1 cellular context compared by ENCODE assay signal in genomic region chr19:55348317-55349034, GRCh38.
TF ChIP-seq lines count a peak whose summit lies in the region.

No MANE protein-coding gene starts in this region.

TF ChIP-seq in H1, 55 proteins besides CTCF, POLR2A, EP300 and RAD21:
- peak; percentile 75 for TF ChIP-seq MAX (IDR thresholded peaks at IDR 0.05)
- no peak for TF ChIP-seq KDM1A (IDR thresholded peaks at IDR 0.05; ENCODE audit: borderline replicate concordance, low read length)
- no peak for TF ChIP-seq SIX5 (IDR thresholded peaks at IDR 0.05; ENCODE audit: low read depth, low read length)
- no peak for TF ChIP-seq CHD7 (IDR thresholded peaks at IDR 0.05; ENCODE audit: insufficient replicate concordance, low read length)
- TF ChIP-seq KDM4A (IDR thresholded peaks at IDR 0.05; ENCODE audit: low read depth, low read length, severe bottlenecking) = no peak
- no peak for TF ChIP-seq CHD1 (IDR thresholded peaks at IDR 0.05; ENCODE audit: low read depth, low read length)
- TF ChIP-seq YY1 (IDR thresholded peaks at IDR 0.05; ENCODE audit: low read depth, low read length) = 0 out of 2 replicates have a peak, but pooled peaks have one; percentile 4
- no peak for TF ChIP-seq TBP (IDR thresholded peaks at IDR 0.05; ENCODE audit: low read depth, low read length)
- TF ChIP-seq RXRA (IDR thresholded peaks at IDR 0.05; ENCODE audit: insufficient read depth, low read depth, low read length) = no peak
- TF ChIP-seq RNF2 (IDR thresholded peaks at IDR 0.05; ENCODE audit: borderline replicate concordance, low read depth, low read length, missing control alignments, poor library complexity, severe bottlenecking) = no peak
- no peak for TF ChIP-seq RFX5 (IDR thresholded peaks at IDR 0.05; ENCODE audit: borderline replicate concordance, low read depth, low read length)
- TF ChIP-seq EGR1 (IDR thresholded peaks at IDR 0.05; ENCODE audit: borderline replicate concordance, low read depth, low read length) = no peak
- TF ChIP-seq SIRT6 (IDR thresholded peaks at IDR 0.05; ENCODE audit: low read length) = no peak
- TF ChIP-seq ZNF274 (IDR thresholded peaks at IDR 0.05; ENCODE audit: borderline replicate concordance, extremely low read depth, low read length) = no peak
- TF ChIP-seq MAFK (IDR thresholded peaks at IDR 0.05; ENCODE audit: low read depth, low read length) = no peak
- no peak for TF ChIP-seq TEAD4 (IDR thresholded peaks at IDR 0.05; ENCODE audit: low read depth, low read length)
- TF ChIP-seq HDAC6 (IDR thresholded peaks at IDR 0.05; ENCODE audit: low read depth, low read length) = no peak
- TF ChIP-seq SP2 (IDR thresholded peaks at IDR 0.05; ENCODE audit: low read length) = no peak
- peak; percentile 54; the same call in 1 of the 2 replicates for TF ChIP-seq CHD2 (IDR thresholded peaks at IDR 0.05; ENCODE audit: low read length)
- no peak for TF ChIP-seq CREB1 (IDR thresholded peaks at IDR 0.05)
- no peak for TF ChIP-seq SUZ12 (IDR thresholded peaks at IDR 0.05; ENCODE audit: low read length)
- 0 out of 2 replicates have a peak, but pooled peaks have one; percentile 61 for TF ChIP-seq RBBP5 (IDR thresholded peaks at IDR 0.05; ENCODE audit: borderline replicate concordance, low read depth, low read length)
- TF ChIP-seq GABPA (IDR thresholded peaks at IDR 0.05; ENCODE audit: borderline replicate concordance, insufficient read depth, low read length) = peak; percentile 11; the same call in 1 of the 2 replicates
- no peak for TF ChIP-seq BRCA1 (IDR thresholded peaks at IDR 0.05; ENCODE audit: low read depth, low read length)
- TF ChIP-seq NRF1 (IDR thresholded peaks at IDR 0.05; ENCODE audit: low read depth, low read length) = no peak
- TF ChIP-seq TAF7 (optimal IDR thresholded peaks at IDR 0.05; ENCODE audit: borderline replicate concordance, low read depth, low read length) = peak; percentile 43
- TF ChIP-seq POU5F1 (IDR thresholded peaks at IDR 0.05; ENCODE audit: low read depth, low read length) = no peak
- no peak for TF ChIP-seq ATF3 (IDR thresholded peaks at IDR 0.05; ENCODE audit: insufficient read depth, low read depth, low read length)
- no peak for TF ChIP-seq ATF2 (IDR thresholded peaks at IDR 0.05; ENCODE audit: low read length)
- TF ChIP-seq ASH2L (IDR thresholded peaks at IDR 0.05; ENCODE audit: low read length) = peak; percentile 50
- no peak for TF ChIP-seq TCF12 (IDR thresholded peaks at IDR 0.05; ENCODE audit: low read depth, low read length)
- no peak for TF ChIP-seq CEBPB (IDR thresholded peaks at IDR 0.05; ENCODE audit: low read depth, low read length)
TF ChIP-seq in H1: peak in this region for 7.
